Comparison of ENCODE assay signal across 19 cellular contexts in genomic region chr2:222809582-222809981, GRCh38. TPM values are rescaled to one million over a fixed set of nuclear protein-coding genes. Genes with fewer than 3 reads are reported as not detected.
DNase-seq lines count a peak whose midpoint lies in the region; ATAC-seq and TF ChIP-seq lines count a peak whose summit lies in the region.
"Had no signal": no experiment of that assay in that cellular context is flagged by ENCODE, and none has a peak within 500 bp of the region (broad histone marks: within the 10 kb centered on the region; RNA-seq: fewer than 3 reads in every experiment).

No MANE protein-coding gene starts in this region.

- H3K4me3 Mint-ChIP-seq in Calu3 (ENCODE audit: low read depth, unreplicated experiment) = no peak overlapping the region
- H3K4me3 Mint-ChIP-seq: CD4-positive, alpha-beta memory T cell; GM23338; H9 had no signal

- peak overlapping the region; percentile 79 for H2AFZ ChIP-seq in mammary epithelial cell (ENCODE audit: low read depth, low read length)
- H2AFZ ChIP-seq in parathyroid adenoma = peak overlapping the region; percentile 19
- H2AFZ ChIP-seq: GM23338 had no signal

- H3K4me2 ChIP-seq in mammary epithelial cell (ENCODE audit: insufficient read depth, low read depth, low read length) (peak overlapping the region; percentile 46), parathyroid adenoma (ENCODE audit: low read length) (no peak overlapping the region)
- H3K4me2 ChIP-seq: GM23338 had no signal

- H3K27ac ChIP-seq in mammary epithelial cell (ENCODE audit: insufficient read depth, low read depth, low read length) = no peak overlapping the region
- H3K27ac ChIP-seq in breast epithelium = no peak overlapping the region
- H3K27ac ChIP-seq in epithelial cell of prostate = peak overlapping the region; percentile 3
- no peak overlapping the region for H3K27ac ChIP-seq in parathyroid adenoma

- H3K9ac ChIP-seq in mammary epithelial cell (ENCODE audit: insufficient read depth, low read length) (no peak overlapping the region), parathyroid adenoma (no peak overlapping the region)

- BruUV-seq in mammary epithelial cell (replicated peaks; lab: Mats Ljungman, UMichigan) = no TSS peak
- no TSS peak for BruUV-seq in Calu3 (replicated peaks; lab: Mats Ljungman, UMichigan)

- H3K4me3 ChIP-seq in mammary epithelial cell (replicated peaks in 1 of 3; ENCODE audit: insufficient read depth in 1 of 3, low read depth in 2 of 3, low read length in 3 of 3) (no peak overlapping the region), breast epithelium (no peak overlapping the region), parathyroid adenoma (ENCODE audit: low read depth, low read length) (no peak overlapping the region)
- H3K4me3 ChIP-seq: GM12878, GM23338 had no signal

- in situ Hi-C loops in mammary epithelial cell (cut with MboI; ENCODE audit: low sequenced_read_pairs in 2 of 2) = no loop called here

- ATAC-seq in GM18873 (IDR thresholded peaks at IDR 0.05; ENCODE audit: low FRiP score, unreplicated experiment) = no peak
- ATAC-seq in HG02759 (IDR thresholded peaks at IDR 0.05; ENCODE audit: unreplicated experiment) = no peak
- ATAC-seq: GM12878, GM23338, HCT116 had no signal

- dilution Hi-C loops in mammary epithelial cell (cut with HindIII; ENCODE audit: low sequenced_read_pairs) = no loop called here

- CTCF ChIA-PET in mammary epithelial cell (lab: Charles Lee; ENCODE audit: low non-redundant PET) (no interaction called here), Calu3 (lab: Charles Lee) (no interaction called here)

- H3K36me3 ChIP-seq in mammary epithelial cell (ENCODE audit: insufficient read depth, low read length) (no peaks in the 10 kb centered on the region), breast epithelium (no peaks in the 10 kb centered on the region), parathyroid adenoma (ENCODE audit: control insufficient read depth, insufficient read depth, low read length) (no peaks in the 10 kb centered on the region)

- no peaks in the 10 kb centered on the region for H3K79me2 ChIP-seq in mammary epithelial cell (ENCODE audit: insufficient read depth, low read length)
- no peaks in the 10 kb centered on the region for H3K79me2 ChIP-seq in parathyroid adenoma

- no peaks in the 10 kb centered on the region for H4K20me1 ChIP-seq in mammary epithelial cell (ENCODE audit: insufficient read depth, low read length)

- H3K9me3 Mint-ChIP-seq in Calu3 (ENCODE audit: low read depth, unreplicated experiment) = no peaks in the 10 kb centered on the region
- H3K9me3 Mint-ChIP-seq: CD4-positive, alpha-beta memory T cell had no signal

- no peak for TF ChIP-seq POLR2A in breast epithelium (IDR thresholded peaks at IDR 0.05)

- intact Hi-C loops in mammary epithelial cell (cut with micrococcal nuclease) (loop anchor here (5.0 kb wide), 1 partner anchor 52 kb away; no protein-coding TSS in a partner anchor), breast epithelium (cut with DNase I; ENCODE audit: low total_unique reads) (no loop called here), Calu3 (cut with micrococcal nuclease; ENCODE audit: unreplicated experiment) (no loop called here)

- H3K9me3 ChIP-seq in mammary epithelial cell (replicated peaks; ENCODE audit: insufficient read depth, low read length) (no peaks in the 10 kb centered on the region), breast epithelium (no peaks in the 10 kb centered on the region), parathyroid adenoma (ENCODE audit: control insufficient read depth, low read length) (no peaks in the 10 kb centered on the region)

- H3K4me1 ChIP-seq in mammary epithelial cell (ENCODE audit: insufficient read depth, low read length) = peaks cover 47% of the 10 kb centered on the region
- H3K4me1 ChIP-seq in breast epithelium = no peaks in the 10 kb centered on the region
- peaks cover 31% of the 10 kb centered on the region for H3K4me1 ChIP-seq in parathyroid adenoma

- peaks cover 23% of the 10 kb centered on the region for H3K4me1 Mint-ChIP-seq in Calu3 (ENCODE audit: low read depth, unreplicated experiment)
- H3K4me1 Mint-ChIP-seq: H9 had no signal

- peak overlapping the region; percentile 4 for H3K27ac Mint-ChIP-seq in Calu3 (ENCODE audit: unreplicated experiment)
- H3K27ac Mint-ChIP-seq: CD4-positive, alpha-beta memory T cell; GM23338; H9 had no signal

- DNase-seq in mammary epithelial cell = no peak
- DNase-seq in breast epithelium (ENCODE audit: low spot score in 2 of 2) = no peak
- no peak for DNase-seq in Calu3
- DNase-seq in epithelial cell of prostate (ENCODE audit: low read depth, low spot score) = no peak
- no peak for DNase-seq in DMS79 treated with DMSO at 0.1 percent for 48 hours (lab: John Stamatoyannopoulos, UW)
- DNase-seq: 8988T; C1 segment of cervical spinal cord; CD4-positive, alpha-beta memory T cell; COR-L47; DMS153; EL; GDM1; H9 had no signal

- no peak for TF ChIP-seq CTCF in mammary epithelial cell (conservative IDR thresholded peaks at IDR 0.05 in 1 of 2, IDR thresholded peaks at IDR 0.05 in 1 of 2; ENCODE audit: extremely low read depth in 1 of 2, insufficient read depth in 1 of 2, low read depth in 1 of 2, low read length in 2 of 2)
- TF ChIP-seq CTCF in breast epithelium (IDR thresholded peaks at IDR 0.05) = no peak
- no peak for TF ChIP-seq CTCF in Calu3 (IDR thresholded peaks at IDR 0.05; ENCODE audit: unreplicated experiment)
- TF ChIP-seq CTCF in parathyroid adenoma (IDR thresholded peaks at IDR 0.05) = no peak

- no peaks in the 10 kb centered on the region for H3K27me3 ChIP-seq in mammary epithelial cell (ENCODE audit: insufficient read depth, low read length)
- no peaks in the 10 kb centered on the region for H3K27me3 ChIP-seq in breast epithelium
- no peaks in the 10 kb centered on the region for H3K27me3 ChIP-seq in parathyroid adenoma (ENCODE audit: control insufficient read depth, insufficient read depth, low read length)

- H3K36me3 Mint-ChIP-seq in Calu3 (ENCODE audit: insufficient read depth, unreplicated experiment) = peaks cover 7% of the 10 kb centered on the region
- H3K36me3 Mint-ChIP-seq: CD4-positive, alpha-beta memory T cell had no signal

- no peaks in the 10 kb centered on the region for H3K27me3 Mint-ChIP-seq in Calu3 (ENCODE audit: unreplicated experiment)

- WGBS in mammary epithelial cell (ENCODE audit: low coverage, missing lambda C conversion rate) = 89% methylated on average over 2 of the region's 2 CpGs

RNA-seq across cellular contexts. Expression of gene ACSL3, which starts 51.3 kb away (rescaled TPM):
- 100 to 1,000 TPM; 199 to 213 TPM for total RNA-seq in mammary epithelial cell
- 110 TPM for polyA plus RNA-seq in mammary epithelial cell
- 656 TPM for polyA minus RNA-seq in mammary epithelial cell
- 100 to 1,000 TPM in 1 of 3 donors, 10 to 100 TPM in 2; 50.9 to 115 (median 74.4) TPM for total RNA-seq in breast epithelium
- 167 and 168 TPM in 2 replicates for total RNA-seq in Calu3 (2022)
